8 cellular contexts compared by ENCODE assay signal in genomic region chr1:155254228-155254713, GRCh38. TPM values are rescaled to one million over a fixed set of nuclear protein-coding genes. Genes with fewer than 3 reads are reported as not detected.
DNase-seq lines count a peak whose midpoint lies in the region; ATAC-seq, FAIRE-seq and TF ChIP-seq lines count a peak whose summit lies in the region.

No MANE protein-coding gene starts in this region.

- H3K36me3 Mint-ChIP-seq in chondrocyte (ENCODE audit: low read depth) (peaks cover 15% of the 10 kb centered on the region), naive B cell (peaks cover 0 to 10% of the 10 kb centered on the region in 2 donors)

- DNase-seq in AG08396 (ENCODE audit: low spot score) (peak; percentile 32), chondrocyte (ENCODE audit: low spot score) (no peak), naive B cell (no peak), HCEC 1CT (no peak), urothelium cell line (ENCODE audit: low spot score) (no peak)
- no peak for DNase-seq in Jurkat, Clone E6-1 (ENCODE audit: low read depth, low spot score)

- no peaks in the 10 kb centered on the region for H3K9me3 Mint-ChIP-seq in chondrocyte (ENCODE audit: low read depth)
- no peaks in the 10 kb centered on the region for H3K9me3 Mint-ChIP-seq in naive B cell

- H3K27ac Mint-ChIP-seq in chondrocyte (ENCODE audit: unreplicated experiment) (peak overlapping the region; percentile 73), naive B cell (peak overlapping the region in 3 of 6 donors; percentile 26 to 68 (median 67))

- no peak for FAIRE-seq in urothelium cell line (lab: Jason Lieb, UNC)

- peak overlapping the region; percentile 66 for H3K4me3 ChIP-seq in Jurkat, Clone E6-1 (ENCODE audit: low read length)

- TF ChIP-seq CTCF in chondrocyte (IDR thresholded peaks at IDR 0.05): peak; percentile 4

- H3K4me1 Mint-ChIP-seq in chondrocyte (ENCODE audit: low read depth) (peaks cover 42% of the 10 kb centered on the region), naive B cell (peaks cover 34 to 46% (median 40%) of the 10 kb centered on the region in 3 donors)

- H3K4me3 Mint-ChIP-seq in chondrocyte (ENCODE audit: unreplicated experiment) (peak overlapping the region; percentile 83), naive B cell (peak overlapping the region; percentile 76 to 90 (median 84))

- ATAC-seq in naive B cell (ENCODE audit: low read depth in 2 of 2) (no peak), HG03342 (IDR thresholded peaks at IDR 0.05; ENCODE audit: unreplicated experiment) (no peak), HG03378 (IDR thresholded peaks at IDR 0.05; ENCODE audit: unreplicated experiment) (no peak)

- H3K27me3 Mint-ChIP-seq in chondrocyte (ENCODE audit: low read depth): no peaks in the 10 kb centered on the region
- H3K27me3 Mint-ChIP-seq in naive B cell: no peaks in the 10 kb centered on the region

RNA-seq across cellular contexts. Expression of gene ENTREP3, which starts 1.0 kb away (rescaled TPM):
- 18.4 TPM for polyA plus RNA-seq in Jurkat, Clone E6-1 (2012; ENCODE audit: insufficient read depth, insufficient read length)
- total RNA-seq in chondrocyte: 34.0 to 42.8 TPM (median 42.8 TPM) in 3 replicates
- 1 to 10 TPM in 3 of 6 donors, under 1 TPM in 3; 0.54 to 1.7 (median 1.2) TPM for polyA plus RNA-seq in naive B cell (ENCODE audit: low read depth in 6 of 6)

RNA-seq across cellular contexts. Expression of gene SCAMP3, which starts 7.9 kb away (rescaled TPM):
- 92.0 TPM for polyA plus RNA-seq in Jurkat, Clone E6-1 (2012; ENCODE audit: insufficient read depth, insufficient read length)
- total RNA-seq in chondrocyte: 68.3 to 77.1 TPM (median 71.4 TPM) in 3 replicates
- polyA plus RNA-seq in naive B cell (ENCODE audit: low read depth in 6 of 6): 100 to 1,000 TPM; 100 to 142 (median 125) TPM

RNA-seq across cellular contexts. Expression of gene CLK2, which starts 19.0 kb away (rescaled TPM):
- polyA plus RNA-seq in Jurkat, Clone E6-1 (2012; ENCODE audit: insufficient read depth, insufficient read length): 84.2 TPM
- total RNA-seq in chondrocyte: 36.7 to 50.2 TPM (median 37.0 TPM) in 3 replicates
- polyA plus RNA-seq in naive B cell (ENCODE audit: low read depth in 6 of 6): 10 to 100 TPM; 11.6 to 28.2 (median 18.1) TPM

RNA-seq across cellular contexts. Expression of gene HCN3, which starts 23.0 kb away (rescaled TPM):
- 13.9 TPM for polyA plus RNA-seq in Jurkat, Clone E6-1 (2012; ENCODE audit: insufficient read depth, insufficient read length)
- 4.3 to 4.4 TPM (median 4.4 TPM) in 3 replicates for total RNA-seq in chondrocyte
- polyA plus RNA-seq in naive B cell (ENCODE audit: low read depth in 6 of 6): under 1 TPM in 2 of 6 donors, not detected in 4; 0.08 to 0.33 TPM

RNA-seq across cellular contexts. Expression of gene MTX1, which starts 45.8 kb away (rescaled TPM):
- 75.4 TPM for polyA plus RNA-seq in Jurkat, Clone E6-1 (2012; ENCODE audit: insufficient read depth, insufficient read length)
- total RNA-seq in chondrocyte: 28.2 to 49.1 TPM (median 29.8 TPM) in 3 replicates
- polyA plus RNA-seq in naive B cell (ENCODE audit: low read depth in 6 of 6): 10 to 100 TPM; 35.5 to 49.1 (median 42.0) TPM
